In genomic region chr1:54367613-54368012, GRCh38 we compare ENCODE assay signal across 1 cellular context.
TF ChIP-seq lines count a peak whose summit lies in the region.

No MANE protein-coding gene starts in this region.

TF ChIP-seq in GM23338, 12 proteins besides CTCF, POLR2A, EP300 and RAD21 (continued from another document):
- TF ChIP-seq ZNF462 (CRISPR knock-in tag; IDR thresholded peaks at IDR 0.05) (no peak), EZH2 (IDR thresholded peaks at IDR 0.05; ENCODE audit: low read depth, unreplicated experiment) (no peak), POLR2AphosphoS5 (IDR thresholded peaks at IDR 0.05; ENCODE audit: low read depth) (no peak)
